Comparison of ENCODE assay signal across 13 cellular contexts in the genomic region with DNA sequence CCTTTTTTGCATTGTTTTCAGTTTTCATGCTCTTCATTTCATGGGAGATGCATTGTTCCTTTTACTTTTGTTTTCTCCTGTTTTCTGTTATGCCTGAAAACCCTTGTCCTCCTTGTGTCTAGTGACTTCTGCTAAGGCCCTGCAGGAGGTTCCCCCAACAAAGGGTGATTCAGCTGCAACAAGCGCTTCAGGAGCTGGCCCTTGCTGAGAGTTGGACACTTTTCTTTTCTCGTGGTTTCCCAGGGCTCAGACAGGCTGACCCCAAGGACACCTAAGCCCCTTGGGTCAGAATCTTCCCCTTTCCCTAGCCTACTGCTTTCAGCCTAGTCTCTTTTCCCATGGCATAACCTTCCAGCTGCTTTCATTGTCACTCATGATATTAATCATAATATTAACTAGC.
DNase-seq lines count a peak whose midpoint lies in the region; ATAC-seq and TF ChIP-seq lines count a peak whose summit lies in the region.
"Had no signal": no experiment of that assay in that cellular context is flagged by ENCODE, and none has a peak within 500 bp of the region (broad histone marks: within the 10 kb centered on the region; RNA-seq: fewer than 3 reads in every experiment).

No MANE protein-coding gene starts in this region.

- H3K9me3 Mint-ChIP-seq in activated naive CD8-positive, alpha-beta T cell treated with anti-CD3 and anti-CD28 coated beads for 36 hours: no peaks in the 10 kb centered on the region
- no peaks in the 10 kb centered on the region for H3K9me3 Mint-ChIP-seq in activated naive CD8-positive, alpha-beta T cell treated with anti-CD3 and anti-CD28 coated beads, Interleukin-2, amount 50 U/mL, for 24 hours
- H3K9me3 Mint-ChIP-seq in neural crest cell: no peaks in the 10 kb centered on the region
- no peaks in the 10 kb centered on the region for H3K9me3 Mint-ChIP-seq in stimulated activated naive B cell treated with anti-CD40 and anti-IgM and Interleukin-4, amounts not matched to agents 10 μg/mL and 1 μg/mL and 100 μg/mL, for 72 hours

- TF ChIP-seq CTCF in neural crest cell (conservative IDR thresholded peaks at IDR 0.05): no peak
- TF ChIP-seq CTCF in GM10266 (IDR thresholded peaks at IDR 0.05; ENCODE audit: control insufficient read depth, insufficient read depth, low read depth, missing control alignments): no peak

- no peak overlapping the region for H3K4me3 Mint-ChIP-seq in activated naive CD8-positive, alpha-beta T cell treated with anti-CD3 and anti-CD28 coated beads for 36 hours
- no peak overlapping the region for H3K4me3 Mint-ChIP-seq in activated naive CD8-positive, alpha-beta T cell treated with anti-CD3 and anti-CD28 coated beads, Interleukin-2, amount 50 U/mL, for 24 hours
- H3K4me3 Mint-ChIP-seq in neural crest cell: peak overlapping the region; percentile 1
- no peak overlapping the region for H3K4me3 Mint-ChIP-seq in stimulated activated naive B cell treated with anti-CD40 and anti-IgM and Interleukin-4, amounts not matched to agents 10 μg/mL and 1 μg/mL and 100 μg/mL, for 72 hours

- peaks cover 21% of the 10 kb centered on the region for H3K4me1 Mint-ChIP-seq in activated naive CD8-positive, alpha-beta T cell treated with anti-CD3 and anti-CD28 coated beads for 36 hours
- peaks cover 35% of the 10 kb centered on the region for H3K4me1 Mint-ChIP-seq in activated naive CD8-positive, alpha-beta T cell treated with anti-CD3 and anti-CD28 coated beads, Interleukin-2, amount 50 U/mL, for 24 hours
- H3K4me1 Mint-ChIP-seq in neural crest cell: peaks cover 34% of the 10 kb centered on the region
- H3K4me1 Mint-ChIP-seq in stimulated activated naive B cell treated with anti-CD40 and anti-IgM and Interleukin-4, amounts not matched to agents 10 μg/mL and 1 μg/mL and 100 μg/mL, for 72 hours: peaks cover 37 to 45% of the 10 kb centered on the region in 2 donors

- H3K27me3 Mint-ChIP-seq in activated naive CD8-positive, alpha-beta T cell treated with anti-CD3 and anti-CD28 coated beads for 36 hours: no peaks in the 10 kb centered on the region
- H3K27me3 Mint-ChIP-seq in activated naive CD8-positive, alpha-beta T cell treated with anti-CD3 and anti-CD28 coated beads, Interleukin-2, amount 50 U/mL, for 24 hours: no peaks in the 10 kb centered on the region
- H3K27me3 Mint-ChIP-seq in neural crest cell (ENCODE audit: low read depth): peaks cover 7% of the 10 kb centered on the region
- H3K27me3 Mint-ChIP-seq in stimulated activated naive B cell treated with anti-CD40 and anti-IgM and Interleukin-4, amounts not matched to agents 10 μg/mL and 1 μg/mL and 100 μg/mL, for 72 hours: no peaks in the 10 kb centered on the region

- peak overlapping the region; percentile 11 for H3K27ac Mint-ChIP-seq in activated naive CD8-positive, alpha-beta T cell treated with anti-CD3 and anti-CD28 coated beads for 36 hours
- no peak overlapping the region for H3K27ac Mint-ChIP-seq in activated naive CD8-positive, alpha-beta T cell treated with anti-CD3 and anti-CD28 coated beads, Interleukin-2, amount 50 U/mL, for 24 hours
- peak overlapping the region; percentile 13 for H3K27ac Mint-ChIP-seq in neural crest cell (ENCODE audit: unreplicated experiment)
- H3K27ac Mint-ChIP-seq in stimulated activated naive B cell treated with anti-CD40 and anti-IgM and Interleukin-4, amounts not matched to agents 10 μg/mL and 1 μg/mL and 100 μg/mL, for 72 hours: peak overlapping the region; percentile 32

- DNase-seq in activated naive CD8-positive, alpha-beta T cell treated with anti-CD3 and anti-CD28 coated beads for 36 hours: no peak
- no peak for DNase-seq in activated naive CD8-positive, alpha-beta T cell treated with anti-CD3 and anti-CD28 coated beads, Interleukin-2, amount 50 U/mL, for 24 hours
- DNase-seq in brain pericyte (ENCODE audit: low read depth, low spot score) (peak; percentile 32), neural crest cell (ENCODE audit: low read depth, low spot score) (no peak), NCI-H1105 (lab: John Stamatoyannopoulos, UW) (no peak), SHP77 treated with DMSO at 0.1 percent for 48 hours (lab: John Stamatoyannopoulos, UW) (no peak), GM10266 (ENCODE audit: extremely low spot score) (no peak)
- DNase-seq in stimulated activated naive B cell treated with anti-CD40 and anti-IgM and Interleukin-4, amounts not matched to agents 10 μg/mL and 1 μg/mL and 100 μg/mL, for 72 hours: no peak
- DNase-seq: DMS53, NCI-H1048, NCI-H226, NCI-H69 had no signal

- ATAC-seq in activated naive CD8-positive, alpha-beta T cell treated with anti-CD3 and anti-CD28 coated beads, Interleukin-2, amount 50 U/mL, for 24 hours: no peak
- ATAC-seq in stimulated activated naive B cell treated with anti-CD40 and anti-IgM and Interleukin-4, amounts not matched to agents 10 μg/mL and 1 μg/mL and 100 μg/mL, for 72 hours (replicated peaks): no peak
- ATAC-seq: HCT116 had no signal

- H3K36me3 Mint-ChIP-seq in activated naive CD8-positive, alpha-beta T cell treated with anti-CD3 and anti-CD28 coated beads for 36 hours: peaks cover 6% of the 10 kb centered on the region
- peaks cover 8% of the 10 kb centered on the region for H3K36me3 Mint-ChIP-seq in activated naive CD8-positive, alpha-beta T cell treated with anti-CD3 and anti-CD28 coated beads, Interleukin-2, amount 50 U/mL, for 24 hours (ENCODE audit: low read depth)
- peaks cover 2% of the 10 kb centered on the region for H3K36me3 Mint-ChIP-seq in neural crest cell (ENCODE audit: low read depth)
- H3K36me3 Mint-ChIP-seq in stimulated activated naive B cell treated with anti-CD40 and anti-IgM and Interleukin-4, amounts not matched to agents 10 μg/mL and 1 μg/mL and 100 μg/mL, for 72 hours: peaks cover 57 to 79% of the 10 kb centered on the region in 2 donors
